In genomic region chr6:33762713-33763112, GRCh38 we compare ENCODE assay signal across 15 cellular contexts. TPM values are rescaled to one million over a fixed set of nuclear protein-coding genes. Genes with fewer than 3 reads are reported as not detected.
"Had no signal": no experiment of that assay in that cellular context is flagged by ENCODE, and none has a peak within 500 bp of the region (broad histone marks: within the 10 kb centered on the region; RNA-seq: fewer than 3 reads in every experiment).

No MANE protein-coding gene starts in this region.

- H3K4me1 ChIP-seq: ascending aorta had no signal

- H3K4me3 ChIP-seq: adrenal gland, ascending aorta, tibial artery had no signal

- H3K9me3 ChIP-seq: adrenal gland, ascending aorta, tibial artery had no signal

- H3K36me3 ChIP-seq: adrenal gland, ascending aorta, tibial artery had no signal

- H3K27me3 ChIP-seq: adrenal gland, ascending aorta had no signal

- DNase-seq: activated CD4-positive, CD25-positive, alpha-beta regulatory T cell treated with anti-CD3 and anti-CD28 coated beads, Interleukin-2, amount 50 U/mL, for 72 hours; T-helper 17 cell; tibial artery had no signal

- H3K27ac ChIP-seq: ascending aorta, tibial artery had no signal

RNA-seq across cellular contexts. Expression of gene IP6K3, which starts 16.0 kb away (rescaled TPM):
- total RNA-seq: activated CD4-positive, alpha-beta T cell treated with anti-CD3 and anti-CD28 coated beads, Interleukin-2, amount 10 ng/mL, durations not matched to agents 7 days and 5 days; activated CD8-positive, alpha-beta T cell treated with anti-CD3 and anti-CD28 coated beads, Interleukin-2, amount 10 ng/mL, durations not matched to agents 7 days and 5 days; activated T-helper 1 cell treated with anti-CD3 and anti-CD28 coated beads, Interleukin-12 subunit alpha, Interleukin-12 subunit beta, Interleukin-2, Interleukin-4 antibody, amounts not matched to agents 30 ng/mL and 10 ng/mL and 1 ng/mL, durations not matched to agents 14 hours and 24 hours and 36 hours; ascending aorta; dermis microvascular lymphatic vessel endothelial cell; endothelial cell of umbilical vein; frontal cortex; natural killer cell treated with Interleukin-12 subunit alpha and Interleukin-12 subunit beta and Interleukin-15 and Interleukin-18, amount 100 ng/mL, for 72 hours; T-helper 17 cell had no signal
- polyA plus RNA-seq: endothelial cell of umbilical vein had no signal

RNA-seq across cellular contexts. Expression of gene MLN, which starts 41.1 kb away (rescaled TPM):
- total RNA-seq: activated CD4-positive, alpha-beta T cell treated with anti-CD3 and anti-CD28 coated beads, Interleukin-2, amount 10 ng/mL, durations not matched to agents 7 days and 5 days; activated CD8-positive, alpha-beta T cell treated with anti-CD3 and anti-CD28 coated beads, Interleukin-2, amount 10 ng/mL, durations not matched to agents 7 days and 5 days; activated T-helper 1 cell treated with anti-CD3 and anti-CD28 coated beads, Interleukin-12 subunit alpha, Interleukin-12 subunit beta, Interleukin-2, Interleukin-4 antibody, amounts not matched to agents 30 ng/mL and 10 ng/mL and 1 ng/mL, durations not matched to agents 14 hours and 24 hours and 36 hours; adrenal gland; ascending aorta; dermis microvascular lymphatic vessel endothelial cell; endothelial cell of umbilical vein; esophagus mucosa; frontal cortex; liver; natural killer cell treated with Interleukin-12 subunit alpha and Interleukin-12 subunit beta and Interleukin-15 and Interleukin-18, amount 100 ng/mL, for 72 hours; T-helper 17 cell; ureter had no signal
- polyA plus RNA-seq: adrenal gland, endothelial cell of umbilical vein, liver had no signal
